In genomic region chr12:6178981-6179761, GRCh38 we compare ENCODE assay signal across 1 cellular context.
TF ChIP-seq lines count a peak whose summit lies in the region.

No MANE protein-coding gene starts in this region.

TF ChIP-seq in SK-N-SH, 30 proteins besides CTCF, POLR2A, EP300 and RAD21:
- TF ChIP-seq IRF3 (IDR thresholded peaks at IDR 0.05; ENCODE audit: low read depth, low read length) (no peak), RFX5 (IDR thresholded peaks at IDR 0.05; ENCODE audit: low read length) (no peak), MAX (IDR thresholded peaks at IDR 0.05; ENCODE audit: low read depth) (no peak), REST (IDR thresholded peaks at IDR 0.05; ENCODE audit: low read depth, low read length) (no peak), EZH2phosphoT487 (IDR thresholded peaks at IDR 0.05; ENCODE audit: borderline replicate concordance, low read depth) (no peak), FOXJ3 (CRISPR knock-in tag; IDR thresholded peaks at IDR 0.05) (no peak), CHD2 (IDR thresholded peaks at IDR 0.05; ENCODE audit: low read length, partially characterized antibody) (no peak), TAF1 (IDR thresholded peaks at IDR 0.05; ENCODE audit: borderline replicate concordance, low read depth, low read length) (no peak), POLR2AphosphoS5 (IDR thresholded peaks at IDR 0.05; ENCODE audit: low read depth, low read length) (no peak), JUND (IDR thresholded peaks at IDR 0.05) (no peak), TCF12 (IDR thresholded peaks at IDR 0.05) (no peak), NFIC (IDR thresholded peaks at IDR 0.05; ENCODE audit: borderline replicate concordance) (no peak), FOXM1 (IDR thresholded peaks at IDR 0.05; ENCODE audit: low read depth) (no peak), RXRA (IDR thresholded peaks at IDR 0.05; ENCODE audit: borderline replicate concordance, low read depth) (no peak), USF1 (IDR thresholded peaks at IDR 0.05; ENCODE audit: borderline replicate concordance, low read depth) (no peak), PBX3 (IDR thresholded peaks at IDR 0.05) (no peak), NRF1 (IDR thresholded peaks at IDR 0.05; ENCODE audit: low read depth, low read length) (no peak), GABPA (IDR thresholded peaks at IDR 0.05; ENCODE audit: low read depth) (no peak), MEF2A (IDR thresholded peaks at IDR 0.05; ENCODE audit: borderline replicate concordance, low read depth) (no peak)
